10 cellular contexts compared by ENCODE assay signal in genomic region chr6:104483225-104483834, GRCh38.
DNase-seq lines count a peak whose midpoint lies in the region; ATAC-seq, FAIRE-seq and TF ChIP-seq lines count a peak whose summit lies in the region.
"Had no signal": no experiment of that assay in that cellular context is flagged by ENCODE, and none has a peak within 500 bp of the region (broad histone marks: within the 10 kb centered on the region; RNA-seq: fewer than 3 reads in every experiment).

No MANE protein-coding gene starts in this region.

- POLR2A ChIA-PET in HCT116 (lab: Charles Lee), result no interaction called here
- POLR2A ChIA-PET in PC-9 (lab: Charles Lee; ENCODE audit: unreplicated experiment), result no interaction called here

- H3K9me3 ChIP-seq in HCT116 (ENCODE audit: control insufficient read depth in 1 of 2, insufficient read depth in 1 of 2, low read depth in 1 of 2, low read length in 2 of 2) (no peaks in the 10 kb centered on the region), PC-9 (ENCODE audit: insufficient read depth, low read depth) (0 out of 2 replicates have a peak, but pooled peaks cover 3% of the 10 kb centered on the region), kidney (ENCODE audit: control insufficient read depth in 1 of 2, low read length in 2 of 2) (no peaks in the 10 kb centered on the region)

- H3K27ac ChIP-seq in HCT116 (ENCODE audit: low read depth, low read length) (no peak overlapping the region), PC-9 (no peak overlapping the region), kidney (ENCODE audit: low read depth in 2 of 2, low read length in 2 of 2) (no peak overlapping the region)

- H3K27me3 ChIP-seq in HCT116 (ENCODE audit: insufficient read depth, low read length) (no peaks in the 10 kb centered on the region), PC-9 (ENCODE audit: insufficient read depth, low read depth) (no peaks in the 10 kb centered on the region)

- intact Hi-C loops in HCT116 (cut with micrococcal nuclease), result loop anchor here (5.0 kb wide), 1 partner anchor 156 kb away; no protein-coding TSS in a partner anchor
- intact Hi-C loops in PC-9 (cut with micrococcal nuclease; ENCODE audit: unreplicated experiment), result loop anchor here (5.0 kb wide), 1 partner anchor 156 kb away; no protein-coding TSS in a partner anchor
- intact Hi-C loops in kidney (cut with DNase I), result no loop called here

- no peaks in the 10 kb centered on the region for H3K36me3 ChIP-seq in HCT116 (ENCODE audit: control insufficient read depth in 1 of 2, insufficient read depth in 2 of 2, low read length in 2 of 2)
- H3K36me3 ChIP-seq in PC-9 (ENCODE audit: low read depth), result no peaks in the 10 kb centered on the region
- no peaks in the 10 kb centered on the region for H3K36me3 ChIP-seq in kidney (ENCODE audit: control insufficient read depth in 1 of 2, insufficient read depth in 2 of 2, low read length in 2 of 2)

- H3K9me2 ChIP-seq in HCT116 (ENCODE audit: insufficient read depth) (no peaks in the 10 kb centered on the region), PC-9 (ENCODE audit: insufficient read depth) (no peaks in the 10 kb centered on the region; the same call in 1 of the 2 replicates)

- CTCF ChIA-PET in HCT116 (lab: Charles Lee), result no interaction called here
- CTCF ChIA-PET in PC-9 (lab: Charles Lee), result no interaction called here

- FAIRE-seq in kidney (lab: Jason Lieb, UNC), result no peak

- ATAC-seq in HCT116 (no peak), HG03457 (IDR thresholded peaks at IDR 0.05; ENCODE audit: unreplicated experiment) (no peak)

- H3K79me2 ChIP-seq in HCT116 (ENCODE audit: insufficient read depth, low read length) (no peaks in the 10 kb centered on the region), PC-9 (ENCODE audit: low read depth) (no peaks in the 10 kb centered on the region)

- BruUV-seq in HCT116 (replicated peaks; lab: Mats Ljungman, UMichigan) (no TSS peak), PC-9 (replicated peaks; lab: Mats Ljungman, UMichigan) (no TSS peak)

- no peak for TF ChIP-seq POLR2A in HCT116 (IDR thresholded peaks at IDR 0.05; ENCODE audit: borderline replicate concordance, extremely low read depth, insufficient read depth, insufficient read length)

- no peaks in the 10 kb centered on the region for H3F3A ChIP-seq in PC-9 (ENCODE audit: insufficient read depth, low read depth)

- DNase-seq in AML-193 (lab: John Stamatoyannopoulos, UW) (peak; percentile 49 to 53), HCT116 (ENCODE audit: low read depth, low spot score) (peak; percentile 15), PC-9 (no peak), fibroblast of pulmonary artery (ENCODE audit: low read depth) (peak; percentile 59), kidney (no peak), mucosa of gallbladder (ENCODE audit: low spot score) (no peak)
- DNase-seq in activated CD8-positive, alpha-beta memory T cell treated with anti-CD3 and anti-CD28 coated beads, Interleukin-2, amount 50 U/mL, for 4 hours, result no peak
- DNase-seq: activated naive CD8-positive, alpha-beta T cell treated with anti-CD3 and anti-CD28 coated beads, Interleukin-2, amount 10 ng/mL, durations not matched to agents 7 days and 5 days; DMS79 had no signal

- peak; percentile 58 for TF ChIP-seq RAD21 in HCT116 (IDR thresholded peaks at IDR 0.05; ENCODE audit: low read depth)

- no peaks in the 10 kb centered on the region for H3K4me1 ChIP-seq in HCT116 (ENCODE audit: control insufficient read depth in 1 of 2, insufficient read depth in 2 of 2, low read length in 2 of 2)
- peaks cover 5% of the 10 kb centered on the region for H3K4me1 ChIP-seq in PC-9 (replicated peaks; ENCODE audit: insufficient read depth)
- H3K4me1 ChIP-seq in kidney (ENCODE audit: control insufficient read depth in 1 of 2, insufficient read depth in 1 of 2, low read depth in 1 of 2, low read length in 2 of 2), result no peaks in the 10 kb centered on the region

- peak; percentile 17 to 56 (median 42); a peak in 3 of 6 replicates for TF ChIP-seq CTCF in HCT116 (IDR thresholded peaks at IDR 0.05 in 2 of 3, conservative IDR thresholded peaks at IDR 0.05 in 1 of 3; ENCODE audit: borderline replicate concordance in 1 of 3, insufficient read depth in 1 of 3, low read depth in 2 of 3, low read length in 2 of 3)
- peak; percentile 71 for TF ChIP-seq CTCF in PC-9 (conservative IDR thresholded peaks at IDR 0.05)
- peak; percentile 53 for TF ChIP-seq CTCF in fibroblast of pulmonary artery (IDR thresholded peaks at IDR 0.05; ENCODE audit: low read length, missing control alignments)
- TF ChIP-seq CTCF in kidney (IDR thresholded peaks at IDR 0.05; ENCODE audit: borderline replicate concordance, extremely low read depth, insufficient read depth), result no peak

- H3K4me2 ChIP-seq in HCT116 (ENCODE audit: low read length) (no peak overlapping the region), PC-9 (no peak overlapping the region)

- H3K9ac ChIP-seq in HCT116 (ENCODE audit: low read length) (no peak overlapping the region), kidney (ENCODE audit: low read length in 2 of 2) (no peak overlapping the region)

- H2AFZ ChIP-seq in HCT116 (ENCODE audit: low read depth, low read length, poor library complexity, severe bottlenecking), result no peak overlapping the region
- H2AFZ ChIP-seq in PC-9, result no peak overlapping the region

- H3K4me3 ChIP-seq in HCT116 (replicated peaks in 1 of 2; ENCODE audit: low read depth in 1 of 2, low read length in 2 of 2), result no peak overlapping the region
- no peak overlapping the region for H3K4me3 ChIP-seq in PC-9
- no peak overlapping the region for H3K4me3 ChIP-seq in fibroblast of pulmonary artery (replicated peaks; ENCODE audit: low read depth, low read length)
- no peak overlapping the region for H3K4me3 ChIP-seq in kidney (ENCODE audit: low read length in 2 of 2)

- RAD21 ChIA-PET in HCT116 (lab: Charles Lee; ENCODE audit: low non-redundant PET in 1 of 2, low total read pairs in 2 of 2, uncharacterized antibody in 2 of 2, unreplicated experiment in 2 of 2), result no interaction called here

- no peaks in the 10 kb centered on the region for H4K20me1 ChIP-seq in HCT116 (ENCODE audit: insufficient read depth)
- no peaks in the 10 kb centered on the region for H4K20me1 ChIP-seq in PC-9 (ENCODE audit: insufficient read depth)

TF ChIP-seq in HCT116, 20 proteins besides CTCF, POLR2A, EP300 and RAD21:
- TF ChIP-seq EGR1 (IDR thresholded peaks at IDR 0.05; ENCODE audit: low read depth) (no peak), EZH2phosphoT487 (IDR thresholded peaks at IDR 0.05; ENCODE audit: borderline replicate concordance) (no peak), EZH2 (IDR thresholded peaks at IDR 0.05) (no peak), YY1 (IDR thresholded peaks at IDR 0.05; ENCODE audit: extremely low read depth, insufficient replicate concordance, low read depth, low read length) (no peak), SRF (IDR thresholded peaks at IDR 0.05; ENCODE audit: low read depth) (no peak), SIN3A (IDR thresholded peaks at IDR 0.05; ENCODE audit: low read depth) (no peak), JUND (IDR thresholded peaks at IDR 0.05) (no peak)
TF ChIP-seq in HCT116: peak in this region for 0.

Comparison
In these comparisons a context has a peak if more than half of its experiments do, and no peak if none do; other contexts are left out.
1. DNase-seq: peak in AML-193 (2 of 2), HCT116 (single experiment) and fibroblast of pulmonary artery (single experiment); none in PC-9 (0 of 2), kidney (single experiment), mucosa of gallbladder (single experiment) and activated CD8-positive, alpha-beta memory T cell treated with anti-CD3 and anti-CD28 coated beads, Interleukin-2, amount 50 U/mL, for 4 hours (single experiment).